39 cellular contexts compared by ENCODE assay signal in the genomic region with DNA sequence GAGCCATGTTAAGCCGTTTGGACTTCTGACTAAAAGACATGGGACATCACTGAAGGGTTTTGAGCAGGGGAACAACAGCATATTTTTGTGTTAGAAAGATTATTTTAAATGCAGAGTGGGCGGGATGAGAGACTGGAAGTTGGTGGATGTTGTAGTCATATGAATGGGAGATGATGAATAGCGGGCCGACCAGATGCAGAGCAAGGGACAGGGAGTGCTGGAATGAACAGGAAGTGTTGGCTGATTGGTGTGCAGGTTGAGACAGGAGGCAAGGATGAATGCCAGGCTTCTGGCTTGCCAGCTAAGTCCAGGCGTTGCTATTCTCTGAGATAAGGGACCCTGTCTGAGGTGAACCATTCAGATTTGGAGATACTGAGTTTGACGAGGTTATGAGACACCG. TPM values are rescaled to one million over a fixed set of nuclear protein-coding genes. Genes with fewer than 3 reads are reported as not detected.
"Had no signal": no experiment of that assay in that cellular context is flagged by ENCODE, and none has a peak within 500 bp of the region (broad histone marks: within the 10 kb centered on the region; RNA-seq: fewer than 3 reads in every experiment).

No MANE protein-coding gene starts in this region.

- H3K9me3 ChIP-seq: body of pancreas, breast epithelium had no signal

- H3K4me1 Mint-ChIP-seq: activated CD4-positive, alpha-beta memory T cell treated with anti-CD3 and anti-CD28 coated beads, Interleukin-2, amount 10 ng/mL, durations not matched to agents 7 days and 5 days; activated CD4-positive, alpha-beta T cell treated with anti-CD3 and anti-CD28 coated beads for 36 hours; activated CD4-positive, alpha-beta T cell treated with anti-CD3 and anti-CD28 coated beads, Interleukin-2, amount 10 ng/mL, durations not matched to agents 7 days and 5 days; activated naive CD4-positive, alpha-beta T cell treated with anti-CD3 and anti-CD28 coated beads, Interleukin-2, amount 10 ng/mL, durations not matched to agents 7 days and 5 days; activated naive CD4-positive, alpha-beta T cell treated with anti-CD3 and anti-CD28 coated beads, Interleukin-2, amount 50 U/mL, for 24 hours; activated naive CD8-positive, alpha-beta T cell treated with anti-CD3 and anti-CD28 coated beads, Interleukin-2, amount 10 ng/mL, durations not matched to agents 7 days and 5 days; activated naive CD8-positive, alpha-beta T cell treated with anti-CD3 and anti-CD28 coated beads, Interleukin-2, amount 50 U/mL, for 24 hours; central memory CD8-positive, alpha-beta T cell had no signal

- H3K36me3 Mint-ChIP-seq: activated naive CD4-positive, alpha-beta T cell treated with anti-CD3 and anti-CD28 coated beads, Interleukin-2, amount 10 ng/mL, durations not matched to agents 7 days and 5 days; activated naive CD4-positive, alpha-beta T cell treated with anti-CD3 and anti-CD28 coated beads, Interleukin-2, amount 50 U/mL, for 24 hours; activated naive CD8-positive, alpha-beta T cell; activated naive CD8-positive, alpha-beta T cell treated with anti-CD3 and anti-CD28 coated beads, Interleukin-2, amount 10 ng/mL, durations not matched to agents 7 days and 5 days; WTC11 had no signal

- H3K27ac ChIP-seq: body of pancreas, brain microvascular endothelial cell, breast epithelium, WERI-Rb-1 had no signal

- H3K27ac Mint-ChIP-seq: activated CD4-positive, alpha-beta memory T cell treated with anti-CD3 and anti-CD28 coated beads, Interleukin-2, amount 10 ng/mL, durations not matched to agents 7 days and 5 days; activated CD4-positive, alpha-beta T cell treated with anti-CD3 and anti-CD28 coated beads for 36 hours; activated CD4-positive, alpha-beta T cell treated with anti-CD3 and anti-CD28 coated beads, Interleukin-2, amount 10 ng/mL, durations not matched to agents 7 days and 5 days; activated CD8-positive, alpha-beta T cell treated with anti-CD3 and anti-CD28 coated beads, Interleukin-2, amount 10 ng/mL, durations not matched to agents 7 days and 5 days; activated naive CD4-positive, alpha-beta T cell treated with anti-CD3 and anti-CD28 coated beads, Interleukin-2, amount 10 ng/mL, durations not matched to agents 7 days and 5 days; activated naive CD4-positive, alpha-beta T cell treated with anti-CD3 and anti-CD28 coated beads, Interleukin-2, amount 50 U/mL, for 24 hours; activated naive CD8-positive, alpha-beta T cell; activated naive CD8-positive, alpha-beta T cell treated with anti-CD3 and anti-CD28 coated beads, Interleukin-2, amount 10 ng/mL, durations not matched to agents 7 days and 5 days; activated naive CD8-positive, alpha-beta T cell treated with anti-CD3 and anti-CD28 coated beads, Interleukin-2, amount 50 U/mL, for 24 hours; activated T-cell treated with anti-CD3 and anti-CD28 coated beads, Interleukin-2, amount 50 U/mL, for 24 hours; activated T-helper 2 cell treated with anti-CD3 and anti-CD28 coated beads, Interferon-gamma antibody, Interleukin-2, Interleukin-4, amounts not matched to agents 10 μg/mL and 5 μg/mL and 100 μg/mL, durations not matched to agents 14 hours and 24 hours and 36 hours; T-helper 1 cell treated with Interleukin-12 subunit alpha and Interleukin-12 subunit beta and Interleukin-4 antibody, amounts not matched to agents 30 μg/mL and 1 μg/mL, for 36 hours; T-helper 2 cell treated with Interferon-gamma antibody and Interleukin-4, amounts not matched to agents 5 μg/mL and 100 μg/mL, for 36 hours; WTC11 had no signal

- ATAC-seq: activated CD4-positive, alpha-beta T cell treated with anti-CD3 and anti-CD28 coated beads for 36 hours; activated CD4-positive, CD25-positive, alpha-beta regulatory T cell treated with anti-CD3 and anti-CD28 coated beads, Interleukin-2, amount 50 U/mL, for 24 hours; activated CD8-positive, alpha-beta T cell treated with anti-CD3 and anti-CD28 coated beads, Interleukin-2, amount 10 ng/mL, durations not matched to agents 7 days and 5 days; activated naive CD8-positive, alpha-beta T cell treated with anti-CD3 and anti-CD28 coated beads, Interleukin-2, amount 50 U/mL, for 24 hours; body of pancreas had no signal

- DNase-seq: activated CD4-positive, alpha-beta memory T cell treated with anti-CD3 and anti-CD28 coated beads, Interleukin-2, amount 10 ng/mL, durations not matched to agents 7 days and 5 days; activated CD4-positive, alpha-beta T cell treated with anti-CD3 and anti-CD28 coated beads for 1 hour; activated CD4-positive, alpha-beta T cell treated with anti-CD3 and anti-CD28 coated beads for 36 hours; activated CD4-positive, alpha-beta T cell treated with anti-CD3 and anti-CD28 coated beads for 48 hours; activated CD4-positive, alpha-beta T cell treated with anti-CD3 and anti-CD28 coated beads, Interleukin-2, amount 10 ng/mL, durations not matched to agents 7 days and 5 days; activated CD4-positive, alpha-beta T cell treated with anti-CD3 and anti-CD28 coated beads, Interleukin-2, amount 50 U/mL, for 48 hours; activated CD4-positive, CD25-positive, alpha-beta regulatory T cell; activated CD8-positive, alpha-beta memory T cell treated with anti-CD3 and anti-CD28 coated beads, Interleukin-2, amount 50 U/mL, for 48 hours; activated CD8-positive, alpha-beta T cell treated with anti-CD3 and anti-CD28 coated beads, Interleukin-2, amount 10 ng/mL, durations not matched to agents 7 days and 5 days; activated effector memory CD4-positive, alpha-beta T cell treated with Interleukin-2 at 50 U/mL for 16 hours; activated gamma-delta T cell; activated naive CD4-positive, alpha-beta T cell treated with anti-CD3 and anti-CD28 coated beads, Interleukin-2, amount 10 ng/mL, durations not matched to agents 7 days and 5 days; activated naive CD4-positive, alpha-beta T cell treated with Interleukin-2 at 50 U/mL for 16 hours; activated naive CD8-positive, alpha-beta T cell treated with anti-CD3 and anti-CD28 coated beads, Interleukin-2, amount 10 ng/mL, durations not matched to agents 7 days and 5 days; activated naive CD8-positive, alpha-beta T cell treated with anti-CD3 and anti-CD28 coated beads, Interleukin-2, amount 50 U/mL, for 24 hours; activated T-cell treated with anti-CD3 and anti-CD28 coated beads, Interleukin-2, amount 50 U/mL, for 24 hours; activated T-cell treated with anti-CD3 and anti-CD28 coated beads, Interleukin-2, amount 50 U/mL, for 48 hours; amygdala; aorta; body of pancreas; brain microvascular endothelial cell; cerebellar nuclear complex; SW 1271; T-helper 1 cell; T-helper 2 cell; T-helper 9 cell; WERI-Rb-1 had no signal

- H3K4me1 ChIP-seq: body of pancreas, breast epithelium had no signal

- H3K4me3 Mint-ChIP-seq: activated CD4-positive, alpha-beta memory T cell treated with anti-CD3 and anti-CD28 coated beads, Interleukin-2, amount 10 ng/mL, durations not matched to agents 7 days and 5 days; activated CD4-positive, alpha-beta T cell treated with anti-CD3 and anti-CD28 coated beads for 36 hours; activated CD4-positive, alpha-beta T cell treated with anti-CD3 and anti-CD28 coated beads, Interleukin-2, amount 10 ng/mL, durations not matched to agents 7 days and 5 days; activated CD8-positive, alpha-beta T cell treated with anti-CD3 and anti-CD28 coated beads, Interleukin-2, amount 10 ng/mL, durations not matched to agents 7 days and 5 days; activated naive CD4-positive, alpha-beta T cell treated with anti-CD3 and anti-CD28 coated beads, Interleukin-2, amount 10 ng/mL, durations not matched to agents 7 days and 5 days; activated naive CD4-positive, alpha-beta T cell treated with anti-CD3 and anti-CD28 coated beads, Interleukin-2, amount 50 U/mL, for 24 hours; activated naive CD8-positive, alpha-beta T cell; activated naive CD8-positive, alpha-beta T cell treated with anti-CD3 and anti-CD28 coated beads, Interleukin-2, amount 10 ng/mL, durations not matched to agents 7 days and 5 days; activated naive CD8-positive, alpha-beta T cell treated with anti-CD3 and anti-CD28 coated beads, Interleukin-2, amount 50 U/mL, for 24 hours; activated T-cell treated with anti-CD3 and anti-CD28 coated beads, Interleukin-2, amount 50 U/mL, for 24 hours; central memory CD8-positive, alpha-beta T cell; T-helper 1 cell treated with Interleukin-12 subunit alpha and Interleukin-12 subunit beta and Interleukin-4 antibody, amounts not matched to agents 30 μg/mL and 1 μg/mL, for 36 hours; T-helper 2 cell treated with Interferon-gamma antibody and Interleukin-4, amounts not matched to agents 5 μg/mL and 100 μg/mL, for 36 hours; WTC11 had no signal

- H3K9me3 Mint-ChIP-seq: activated CD4-positive, alpha-beta memory T cell treated with anti-CD3 and anti-CD28 coated beads, Interleukin-2, amount 10 ng/mL, durations not matched to agents 7 days and 5 days; activated CD4-positive, alpha-beta T cell treated with anti-CD3 and anti-CD28 coated beads, Interleukin-2, amount 10 ng/mL, durations not matched to agents 7 days and 5 days; activated naive CD4-positive, alpha-beta T cell treated with anti-CD3 and anti-CD28 coated beads, Interleukin-2, amount 10 ng/mL, durations not matched to agents 7 days and 5 days; activated naive CD4-positive, alpha-beta T cell treated with anti-CD3 and anti-CD28 coated beads, Interleukin-2, amount 50 U/mL, for 24 hours; activated naive CD8-positive, alpha-beta T cell treated with anti-CD3 and anti-CD28 coated beads, Interleukin-2, amount 10 ng/mL, durations not matched to agents 7 days and 5 days; activated naive CD8-positive, alpha-beta T cell treated with anti-CD3 and anti-CD28 coated beads, Interleukin-2, amount 50 U/mL, for 24 hours; activated T-cell treated with anti-CD3 and anti-CD28 coated beads, Interleukin-2, amount 50 U/mL, for 24 hours; activated T-helper 2 cell treated with anti-CD3 and anti-CD28 coated beads, Interferon-gamma antibody, Interleukin-2, Interleukin-4, amounts not matched to agents 10 μg/mL and 5 μg/mL and 100 μg/mL, durations not matched to agents 14 hours and 24 hours and 36 hours; central memory CD8-positive, alpha-beta T cell; T-helper 1 cell treated with Interleukin-12 subunit alpha and Interleukin-12 subunit beta and Interleukin-4 antibody, amounts not matched to agents 30 μg/mL and 1 μg/mL, for 36 hours; T-helper 2 cell treated with Interferon-gamma antibody and Interleukin-4, amounts not matched to agents 5 μg/mL and 100 μg/mL, for 36 hours had no signal

- H3K36me3 ChIP-seq: brain microvascular endothelial cell, breast epithelium, WERI-Rb-1 had no signal

- H3K27me3 ChIP-seq: body of pancreas, brain microvascular endothelial cell had no signal

- H3K4me3 ChIP-seq: body of pancreas, breast epithelium had no signal

RNA-seq across cellular contexts. Expression of a gene that starts 38.0 kb away (rescaled TPM):
- total RNA-seq: activated CD4-positive, alpha-beta memory T cell treated with anti-CD3 and anti-CD28 coated beads, Interleukin-2, amount 10 ng/mL, durations not matched to agents 7 days and 5 days; activated CD4-positive, alpha-beta T cell treated with anti-CD3 and anti-CD28 coated beads for 36 hours; activated CD4-positive, alpha-beta T cell treated with anti-CD3 and anti-CD28 coated beads, Interleukin-2, amount 10 ng/mL, durations not matched to agents 7 days and 5 days; activated CD8-positive, alpha-beta memory T cell treated with anti-CD3 and anti-CD28 coated beads for 36 hours; activated CD8-positive, alpha-beta T cell treated with anti-CD3 and anti-CD28 coated beads, Interleukin-2, amount 10 ng/mL, durations not matched to agents 7 days and 5 days; activated naive CD8-positive, alpha-beta T cell treated with anti-CD3 and anti-CD28 coated beads, Interleukin-2, amount 10 ng/mL, durations not matched to agents 7 days and 5 days; activated T-helper 2 cell treated with anti-CD3 and anti-CD28 coated beads, Interferon-gamma antibody, Interleukin-2, Interleukin-4, amounts not matched to agents 10 μg/mL and 5 μg/mL and 100 μg/mL, durations not matched to agents 14 hours and 24 hours and 36 hours; aorta; astrocyte; breast epithelium; cardiac septum had no signal
- polyA plus RNA-seq: aorta had no signal
